ENCODE assay signal across 9 cellular contexts in genomic region chr15:92226020-92226612, GRCh38.
DNase-seq lines count a peak whose midpoint lies in the region; ATAC-seq, FAIRE-seq and TF ChIP-seq lines count a peak whose summit lies in the region.
"Had no signal": no experiment of that assay in that cellular context is flagged by ENCODE, and none has a peak within 500 bp of the region (broad histone marks: within the 10 kb centered on the region; RNA-seq: fewer than 3 reads in every experiment).

No MANE protein-coding gene starts in this region.

- FAIRE-seq in GM12892 (lab: Jason Lieb, UNC), result no peak

- no peaks in the 10 kb centered on the region for H3K27me3 ChIP-seq in Peyer's patch

- H3K9me3 ChIP-seq in Peyer's patch, result peaks cover 0 to 6% (median 0%) of the 10 kb centered on the region in 4 donors

- TF ChIP-seq CTCF in 22Rv1 (IDR thresholded peaks at IDR 0.05), result peak; percentile 33
- peak in 4 of 6 experiments; percentile 23 to 54 (median 54) for TF ChIP-seq CTCF in Peyer's patch (IDR thresholded peaks at IDR 0.05)

- H3K4me3 ChIP-seq in Peyer's patch, result no peak overlapping the region
- H3K4me3 ChIP-seq: skin epidermis had no signal

- TF ChIP-seq POLR2A in GM12892 (IDR thresholded peaks at IDR 0.05; ENCODE audit: low read depth, low read length) (no peak), Peyer's patch (IDR thresholded peaks at IDR 0.05) (no peak)

- intact Hi-C loops in Right ventricle myocardium superior (cut with DNase I), result loop anchor here (5.0 to 10.0 kb wide), 2 partner anchors 129 to 921 kb away; no protein-coding TSS in a partner anchor

- H3K36me3 ChIP-seq in Peyer's patch, result no peaks in the 10 kb centered on the region

- DNase-seq in GM12892 (ENCODE audit: insufficient read length), result peak; percentile 3
- DNase-seq in Peyer's patch, result no peak
- no peak for DNase-seq in Right ventricle myocardium superior
- DNase-seq in stromal cell of bone marrow (ENCODE audit: low read depth), result peak; percentile 6
- no peak for DNase-seq in GF-D8 (lab: John Stamatoyannopoulos, UW)
- no peak for DNase-seq in UCSD-AML1 (lab: John Stamatoyannopoulos, UW; ENCODE audit: unreplicated experiment)

- no peaks in the 10 kb centered on the region for H3K4me1 ChIP-seq in Peyer's patch

- H3K27ac ChIP-seq in 22Rv1 (no peak overlapping the region), Peyer's patch (no peak overlapping the region)
- H3K27ac ChIP-seq: skin epidermis had no signal

- peak; percentile 87 for ATAC-seq in Right ventricle myocardium superior (ENCODE audit: poor library complexity)
- ATAC-seq in HG03354 (IDR thresholded peaks at IDR 0.05; ENCODE audit: poor library complexity, severe bottlenecking, unreplicated experiment), result no peak

Comparison
In these comparisons a context has a peak if more than half of its experiments do, and no peak if none do; other contexts are left out.
1. DNase-seq: peak in GM12892 (single experiment) and stromal cell of bone marrow (single experiment); none in Peyer's patch (0 of 3), Right ventricle myocardium superior (single experiment), GF-D8 (single experiment) and UCSD-AML1 (single experiment).